Comparison of ENCODE assay signal across 8 cellular contexts in genomic region chr1:233518344-233518743, GRCh38.
A peak's percentile ranks its signal among the peaks of the same experiment; 100 is the strongest.
DNase-seq lines count a peak whose midpoint lies in the region; TF ChIP-seq lines count a peak whose summit lies in the region.

No MANE protein-coding gene starts in this region.

- POLR2A ChIA-PET in HEK293T (lab: Yijun Ruan, JAX): no interaction called here

- CTCF ChIA-PET in HEK293T (lab: Yijun Ruan, JAX): interaction anchor here (0.6 to 1.0 kb wide), 8 partner anchors 9 to 383 kb away, joined by 3 to 7 read pairs (median 3); no protein-coding TSS in a partner anchor

- no peaks in the 10 kb centered on the region for H3K9me3 ChIP-seq in SJCRH30 (replicated peaks)

- H3K36me3 ChIP-seq in SJCRH30: no peaks in the 10 kb centered on the region

- H3K27me3 ChIP-seq in SJCRH30: no peaks in the 10 kb centered on the region

- H3K4me3 ChIP-seq in SJCRH30: no peak overlapping the region

- no peaks in the 10 kb centered on the region for H3K4me1 ChIP-seq in SJCRH30

- peak; percentile 69 for DNase-seq in DMS53 (lab: John Stamatoyannopoulos, UW)
- DNase-seq in HEK293T (ENCODE audit: extremely low spot score): peak; percentile 60
- peak; percentile 26 to 69 for DNase-seq in SJCRH30
- DNase-seq in germinal center (ENCODE audit: low spot score): peak; percentile 5
- DNase-seq in superior temporal gyrus (ENCODE audit: extremely low spot score): peak; percentile 74
- no peak for DNase-seq in ecto neural progenitor cell (ENCODE audit: low spot score)
- no peak for DNase-seq in NCI-H2227 (lab: John Stamatoyannopoulos, UW; ENCODE audit: unreplicated experiment)
- DNase-seq in KG1 (lab: John Stamatoyannopoulos, UW): no peak

- no peak overlapping the region for H3K27ac ChIP-seq in SJCRH30

TF ChIP-seq in HEK293T, 16 proteins besides CTCF, POLR2A, EP300 and RAD21:
- TF ChIP-seq ZNF384 (IDR thresholded peaks at IDR 0.05) (no peak), NFRKB (IDR thresholded peaks at IDR 0.05) (no peak), PKNOX1 (IDR thresholded peaks at IDR 0.05) (peak; percentile 44; the same call in 1 of the 2 replicates), ELF4 (IDR thresholded peaks at IDR 0.05) (0 out of 2 replicates have a peak, but pooled peaks have one; percentile 33), LEF1 (IDR thresholded peaks at IDR 0.05; ENCODE audit: borderline replicate concordance) (no peak), SP1 (IDR thresholded peaks at IDR 0.05) (no peak), L3MBTL2 (conservative IDR thresholded peaks at IDR 0.05) (no peak)

Comparison
In these comparisons a context has a peak if more than half of its experiments do, and no peak if none do; other contexts are left out.
1. DNase-seq: peak in DMS53 (single experiment), HEK293T (single experiment), SJCRH30 (2 of 2), germinal center (single experiment) and superior temporal gyrus (single experiment); none in ecto neural progenitor cell (single experiment), NCI-H2227 (single experiment) and KG1 (single experiment).